2 cellular contexts compared by ENCODE assay signal in genomic region chr11:59176330-59176729, GRCh38.
TF ChIP-seq lines count a peak whose summit lies in the region.

No MANE protein-coding gene starts in this region.

TF ChIP-seq in GM12878, 131 proteins besides CTCF, POLR2A, EP300 and RAD21:
- TF ChIP-seq NRF1 (conservative IDR thresholded peaks at IDR 0.05; ENCODE audit: low read depth, low read length) (no peak), RAD51 (IDR thresholded peaks at IDR 0.05) (no peak), CREM (IDR thresholded peaks at IDR 0.05; ENCODE audit: low read depth) (no peak), PKNOX1 (IDR thresholded peaks at IDR 0.05) (no peak), CREB1 (IDR thresholded peaks at IDR 0.05; ENCODE audit: low read depth) (no peak), FOS (IDR thresholded peaks at IDR 0.05; ENCODE audit: borderline replicate concordance, extremely low read depth, insufficient read length) (no peak), KLF5 (IDR thresholded peaks at IDR 0.05; ENCODE audit: partially characterized antibody) (no peak), ZZZ3 (IDR thresholded peaks at IDR 0.05; ENCODE audit: control insufficient read depth, insufficient read length, low read depth) (no peak), FOXK2 (IDR thresholded peaks at IDR 0.05) (no peak), ZNF217 (IDR thresholded peaks at IDR 0.05) (no peak), BRCA1 (IDR thresholded peaks at IDR 0.05; ENCODE audit: low read depth, low read length) (no peak), EZH2 (IDR thresholded peaks at IDR 0.05; ENCODE audit: borderline replicate concordance, control insufficient read depth, low read depth, low read length) (no peak), IKZF2 (IDR thresholded peaks at IDR 0.05) (no peak), CBX5 (IDR thresholded peaks at IDR 0.05; ENCODE audit: low read depth) (no peak), NR2C1 (IDR thresholded peaks at IDR 0.05) (no peak), CHD1 (IDR thresholded peaks at IDR 0.05; ENCODE audit: low read depth, low read length) (no peak), USF1 (IDR thresholded peaks at IDR 0.05; ENCODE audit: borderline replicate concordance, extremely low read length, insufficient read depth, low read depth, low read length) (no peak), PAX8 (IDR thresholded peaks at IDR 0.05) (no peak), ELK1 (IDR thresholded peaks at IDR 0.05; ENCODE audit: low read depth, low read length) (no peak), MYC (IDR thresholded peaks at IDR 0.05; ENCODE audit: insufficient read depth, insufficient read length, insufficient replicate concordance, low read length, severe bottlenecking) (no peak)

TF ChIP-seq in HepG2, 621 proteins besides CTCF, POLR2A, EP300 and RAD21:
- TF ChIP-seq TCF12 (IDR thresholded peaks at IDR 0.05) (no peak), TCF12 (CRISPR knock-in tag; IDR thresholded peaks at IDR 0.05) (no peak), ZNF780A (CRISPR knock-in tag; IDR thresholded peaks at IDR 0.05) (no peak), FOXK2 (IDR thresholded peaks at IDR 0.05) (no peak), ZSCAN29 (CRISPR knock-in tag; conservative IDR thresholded peaks at IDR 0.05) (no peak), ZNF879 (CRISPR knock-in tag; IDR thresholded peaks at IDR 0.05) (no peak), SOX6 (IDR thresholded peaks at IDR 0.05) (no peak), SOX6 (CRISPR knock-in tag; IDR thresholded peaks at IDR 0.05) (no peak), FOXO1 (CRISPR knock-in tag; IDR thresholded peaks at IDR 0.05) (no peak), KDM6A (CRISPR knock-in tag; IDR thresholded peaks at IDR 0.05; ENCODE audit: low read depth) (no peak)
- TF ChIP-seq, protein P1, sequence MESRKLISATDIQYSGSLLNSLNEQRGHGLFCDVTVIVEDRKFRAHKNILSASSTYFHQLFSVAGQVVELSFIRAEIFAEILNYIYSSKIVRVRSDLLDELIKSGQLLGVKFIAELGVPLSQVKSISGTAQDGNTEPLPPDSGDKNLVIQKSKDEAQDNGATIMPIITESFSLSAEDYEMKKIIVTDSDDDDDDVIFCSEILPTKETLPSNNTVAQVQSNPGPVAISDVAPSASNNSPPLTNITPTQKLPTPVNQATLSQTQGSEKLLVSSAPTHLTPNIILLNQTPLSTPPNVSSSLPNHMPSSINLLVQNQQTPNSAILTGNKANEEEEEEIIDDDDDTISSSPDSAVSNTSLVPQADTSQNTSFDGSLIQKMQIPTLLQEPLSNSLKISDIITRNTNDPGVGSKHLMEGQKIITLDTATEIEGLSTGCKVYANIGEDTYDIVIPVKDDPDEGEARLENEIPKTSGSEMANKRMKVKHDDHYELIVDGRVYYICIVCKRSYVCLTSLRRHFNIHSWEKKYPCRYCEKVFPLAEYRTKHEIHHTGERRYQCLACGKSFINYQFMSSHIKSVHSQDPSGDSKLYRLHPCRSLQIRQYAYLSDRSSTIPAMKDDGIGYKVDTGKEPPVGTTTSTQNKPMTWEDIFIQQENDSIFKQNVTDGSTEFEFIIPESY (CRISPR knock-in tag; IDR thresholded peaks at IDR 0.05) = peak; percentile 38; the same call in 1 of the 2 replicates
